12 cellular contexts compared by ENCODE assay signal in genomic region chr9:104923740-104924139, GRCh38. TPM values are rescaled to one million over a fixed set of nuclear protein-coding genes. Genes with fewer than 3 reads are reported as not detected.
DNase-seq lines count a peak whose midpoint lies in the region; ATAC-seq and TF ChIP-seq lines count a peak whose summit lies in the region.
"Had no signal": no experiment of that assay in that cellular context is flagged by ENCODE, and none has a peak within 500 bp of the region (broad histone marks: within the 10 kb centered on the region; RNA-seq: fewer than 3 reads in every experiment).

No MANE protein-coding gene starts in this region.

- intact Hi-C loops in adrenal gland (cut with DNase I) (no loop called here), esophagus squamous epithelium (cut with DNase I) (loop anchor here (10.0 kb wide), 1 partner anchor 59 kb away; no protein-coding TSS in a partner anchor)

- DNase-seq in adrenal gland (peak in 1 of 7 donors; percentile 45), ureter (ENCODE audit: low spot score) (no peak), esophagus squamous epithelium (lab: John Stamatoyannopoulos, UW) (no peak), amniotic stem cell (lab: John Stamatoyannopoulos, UW) (no peak)
- no peak for DNase-seq in stimulated activated CD4-positive, alpha-beta T cell treated with anti-CD3 and anti-CD28 coated beads, Interleukin-1b, Interleukin-23, amount 100 ng/mL, for 48 hours
- DNase-seq: activated CD4-positive, CD25-positive, alpha-beta regulatory T cell treated with anti-CD3 and anti-CD28 coated beads, Interleukin-2, amount 50 U/mL, for 72 hours; activated naive CD8-positive, alpha-beta T cell treated with anti-CD3 and anti-CD28 coated beads, Interleukin-2, amount 10 ng/mL, durations not matched to agents 7 days and 5 days; mammary epithelial cell had no signal

- 52 to 69% (median 56%) methylated on average over 4 of the region's 4 CpGs for WGBS in adrenal gland, 4 donors
- 62% methylated on average over 4 of the region's 4 CpGs for WGBS in esophagus squamous epithelium, 2 donors

- ATAC-seq in GM19395 (IDR thresholded peaks at IDR 0.05; ENCODE audit: unreplicated experiment), result peak; percentile 52
- peak; percentile 62 for ATAC-seq in HG03064 (IDR thresholded peaks at IDR 0.05; ENCODE audit: low read depth, unreplicated experiment)

- TF ChIP-seq CTCF in adrenal gland (IDR thresholded peaks at IDR 0.05) (no peak), esophagus squamous epithelium (IDR thresholded peaks at IDR 0.05) (no peak)

- H3K79me2 ChIP-seq in ACC112 (ENCODE audit: control insufficient read depth, insufficient read depth, low read length, unreplicated experiment), result peaks cover 37% of the 10 kb centered on the region

- no peaks in the 10 kb centered on the region for H3K27me3 ChIP-seq in ACC112 (ENCODE audit: insufficient read depth, low read length)
- H3K27me3 ChIP-seq in adrenal gland, result no peaks in the 10 kb centered on the region
- H3K27me3 ChIP-seq in esophagus squamous epithelium, result no peaks in the 10 kb centered on the region

- peak overlapping the region; percentile 5; the same call in 1 of the 2 replicates for H3K4me3 ChIP-seq in ACC112 (ENCODE audit: low read depth, low read length)
- H3K4me3 ChIP-seq in adrenal gland, result peak overlapping the region in 2 of 4 donors; percentile 0 to 66
- H3K4me3 ChIP-seq in esophagus squamous epithelium, result peak overlapping the region in 1 of 4 donors; percentile 27
- H3K4me3 ChIP-seq: thoracic aorta had no signal

- H3K9me3 ChIP-seq in adrenal gland (replicated peaks in 1 of 3) (no peaks in the 10 kb centered on the region), esophagus squamous epithelium (no peaks in the 10 kb centered on the region)
- H3K9me3 ChIP-seq: thoracic aorta had no signal

- peaks cover 41% of the 10 kb centered on the region for H3K4me1 ChIP-seq in ACC112 (ENCODE audit: control insufficient read depth, insufficient read depth, low read length, unreplicated experiment)
- peaks cover 28 to 67% of the 10 kb centered on the region in 2 donors for H3K4me1 ChIP-seq in adrenal gland (replicated peaks in 1 of 2)
- H3K4me1 ChIP-seq in esophagus squamous epithelium, result peaks cover 0 to 92% (median 56%) of the 10 kb centered on the region in 3 donors

- no peak overlapping the region for H2AFZ ChIP-seq in ACC112 (ENCODE audit: low read length, unreplicated experiment)

- no peaks in the 10 kb centered on the region for H3K36me3 ChIP-seq in ACC112 (ENCODE audit: insufficient read depth, low read length)
- no peaks in the 10 kb centered on the region for H3K36me3 ChIP-seq in adrenal gland (replicated peaks in 1 of 2)
- H3K36me3 ChIP-seq in esophagus squamous epithelium, result no peaks in the 10 kb centered on the region
- H3K36me3 ChIP-seq: thoracic aorta had no signal

- TF ChIP-seq POLR2A in adrenal gland (IDR thresholded peaks at IDR 0.05) (peak in 1 of 2 donors; percentile 46), esophagus squamous epithelium (IDR thresholded peaks at IDR 0.05) (no peak)

- H3K27ac ChIP-seq in ACC112 (ENCODE audit: low read depth, low read length) (peak overlapping the region; percentile 69), adrenal gland (peak overlapping the region; percentile 7 to 95 (median 74)), esophagus squamous epithelium (peak overlapping the region in 1 of 4 donors; percentile 49)
- H3K27ac ChIP-seq: thoracic aorta had no signal

RNA-seq across cellular contexts. Expression of gene ABCA1, which starts 4.2 kb away (rescaled TPM):
- 100 to 1,000 TPM; 101 to 446 (median 195) TPM for total RNA-seq in adrenal gland
- 10 to 100 TPM; 26.8 to 58.4 (median 49.2) TPM for polyA plus RNA-seq in adrenal gland
- 33.4 TPM for total RNA-seq in ureter
- 10 to 100 TPM in 3 of 4 donors, 1 to 10 TPM in 1; 7.7 to 37.6 (median 23.3) TPM for total RNA-seq in esophagus squamous epithelium
